8 cellular contexts compared by ENCODE assay signal in the genomic region with DNA sequence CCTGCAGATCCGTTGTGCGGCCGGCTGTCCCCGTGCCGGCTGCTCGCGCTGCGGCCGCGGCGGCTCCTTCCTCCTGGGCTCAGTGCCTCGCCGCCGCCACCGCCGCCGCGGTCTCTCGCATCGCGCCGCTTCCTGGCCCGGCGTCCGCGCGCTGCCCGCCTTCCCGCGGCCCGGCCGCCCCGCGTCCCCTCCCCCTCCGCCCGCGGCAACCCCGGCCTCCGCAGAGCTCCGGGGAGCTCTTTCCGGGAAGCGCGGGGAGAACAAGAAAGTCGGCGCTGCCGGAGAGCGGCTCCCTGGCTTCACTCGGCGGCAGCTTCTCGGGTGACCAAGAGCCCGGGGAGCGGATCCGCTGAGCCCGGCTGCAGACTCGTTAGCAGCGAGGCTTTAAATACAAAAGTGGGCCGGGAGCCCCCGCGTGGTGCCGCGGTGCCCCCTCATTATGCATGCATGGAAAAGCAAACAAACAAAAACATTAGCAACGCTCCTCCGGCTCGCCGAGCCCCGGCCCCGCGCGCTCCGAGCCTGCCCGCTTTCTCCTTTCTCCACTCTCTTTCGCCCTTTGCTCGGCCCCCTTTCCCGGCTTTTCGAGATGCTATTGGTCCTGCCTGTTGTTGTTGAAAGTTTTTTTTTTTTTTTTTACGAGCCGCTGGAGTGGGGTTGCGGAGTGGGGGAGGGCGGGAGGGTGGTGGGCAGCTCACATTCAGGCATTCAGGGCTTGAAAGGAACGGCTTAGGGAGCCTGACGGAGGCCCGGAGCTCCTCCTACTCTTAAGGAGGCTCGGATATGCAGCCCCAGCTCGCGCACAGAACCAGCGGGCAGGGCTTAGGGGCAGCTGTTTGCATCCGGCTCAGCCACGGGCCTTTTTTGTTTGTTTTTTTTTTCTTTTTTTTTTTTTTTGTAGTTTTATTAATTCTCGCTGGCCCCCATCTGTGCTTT. TPM values are rescaled to one million over a fixed set of nuclear protein-coding genes. Genes with fewer than 3 reads are reported as not detected.
DNase-seq lines count a peak whose midpoint lies in the region; ATAC-seq and FAIRE-seq lines count a peak whose summit lies in the region.

A gene with protein sequence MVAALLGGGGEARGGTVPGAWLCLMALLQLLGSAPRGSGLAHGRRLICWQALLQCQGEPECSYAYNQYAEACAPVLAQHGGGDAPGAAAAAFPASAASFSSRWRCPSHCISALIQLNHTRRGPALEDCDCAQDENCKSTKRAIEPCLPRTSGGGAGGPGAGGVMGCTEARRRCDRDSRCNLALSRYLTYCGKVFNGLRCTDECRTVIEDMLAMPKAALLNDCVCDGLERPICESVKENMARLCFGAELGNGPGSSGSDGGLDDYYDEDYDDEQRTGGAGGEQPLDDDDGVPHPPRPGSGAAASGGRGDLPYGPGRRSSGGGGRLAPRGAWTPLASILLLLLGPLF (minus strand): TSS at position 361 of the 936 bp plus-strand sequence. CDS start 727 bp downstream, outside the sequence.

- peak within 1 kb of the TSS; percentile 79 to 95 (median 86) for H3K4me3 Mint-ChIP-seq in naive thymus-derived CD8-positive, alpha-beta T cell
- peak within 1 kb of the TSS; percentile 83 for H3K4me3 Mint-ChIP-seq in stimulated activated memory B cell treated with anti-CD40 and anti-IgM and Interleukin-4, amounts not matched to agents 10 μg/mL and 1 μg/mL and 100 μg/mL, for 72 hours

- peak; percentile 33 for ATAC-seq in HG03565 (IDR thresholded peaks at IDR 0.05; ENCODE audit: unreplicated experiment)
- peak; percentile 68 to 70 for ATAC-seq in naive thymus-derived CD8-positive, alpha-beta T cell
- ATAC-seq in stimulated activated memory B cell treated with anti-CD40 and anti-IgM and Interleukin-4, amounts not matched to agents 10 μg/mL and 1 μg/mL and 100 μg/mL, for 72 hours, result peak; percentile 85

- H3K27me3 Mint-ChIP-seq in naive thymus-derived CD8-positive, alpha-beta T cell, result peaks cover 10 to 37% (median 25%) of the 10 kb centered on the region in 5 donors
- H3K27me3 Mint-ChIP-seq in stimulated activated memory B cell treated with anti-CD40 and anti-IgM and Interleukin-4, amounts not matched to agents 10 μg/mL and 1 μg/mL and 100 μg/mL, for 72 hours, result peaks cover 12% of the 10 kb centered on the region

- no peaks in the 10 kb centered on the region for H3K36me3 Mint-ChIP-seq in naive thymus-derived CD8-positive, alpha-beta T cell
- H3K36me3 Mint-ChIP-seq in stimulated activated memory B cell treated with anti-CD40 and anti-IgM and Interleukin-4, amounts not matched to agents 10 μg/mL and 1 μg/mL and 100 μg/mL, for 72 hours, result no peaks in the 10 kb centered on the region

- DNase-seq in AG20443 (ENCODE audit: low spot score), result peak; percentile 94
- peak; percentile 44 for DNase-seq in GM19239 (ENCODE audit: insufficient read length, low spot score)
- DNase-seq in RCC 7860 (ENCODE audit: low spot score), result peak; percentile 53
- DNase-seq in activated effector memory CD4-positive, alpha-beta T cell treated with Interleukin-2 at 50 U/mL for 16 hours, result peak; percentile 53
- DNase-seq in fibroblast of peridontal ligament (ENCODE audit: extremely low read depth), result peak; percentile 97
- DNase-seq in naive thymus-derived CD8-positive, alpha-beta T cell, result peak; percentile 34 to 81 (median 54)

- H3K4me1 Mint-ChIP-seq in naive thymus-derived CD8-positive, alpha-beta T cell, result peaks cover 9 to 17% (median 11%) of the 10 kb centered on the region in 4 donors
- peaks cover 22% of the 10 kb centered on the region for H3K4me1 Mint-ChIP-seq in stimulated activated memory B cell treated with anti-CD40 and anti-IgM and Interleukin-4, amounts not matched to agents 10 μg/mL and 1 μg/mL and 100 μg/mL, for 72 hours

- FAIRE-seq in GM19239 (lab: Jason Lieb, UNC) (no peak), RCC 7860 (lab: Jason Lieb, UNC) (no peak)

- POLR2A ChIA-PET in naive thymus-derived CD8-positive, alpha-beta T cell (lab: Charles Lee), result no interaction called here

- peak within 1 kb of the TSS in 8 of 10 donors; percentile 18 to 87 (median 40) for H3K27ac Mint-ChIP-seq in naive thymus-derived CD8-positive, alpha-beta T cell
- no peak within 1 kb of the TSS for H3K27ac Mint-ChIP-seq in stimulated activated memory B cell treated with anti-CD40 and anti-IgM and Interleukin-4, amounts not matched to agents 10 μg/mL and 1 μg/mL and 100 μg/mL, for 72 hours

- H3K9me3 Mint-ChIP-seq in naive thymus-derived CD8-positive, alpha-beta T cell, result no peaks in the 10 kb centered on the region
- peaks cover under 1% of the 10 kb centered on the region for H3K9me3 Mint-ChIP-seq in stimulated activated memory B cell treated with anti-CD40 and anti-IgM and Interleukin-4, amounts not matched to agents 10 μg/mL and 1 μg/mL and 100 μg/mL, for 72 hours

RNA-seq across cellular contexts. Expression of the gene that starts here (rescaled TPM):
- under 1 TPM; 0.29 to 0.91 TPM for total RNA-seq in naive thymus-derived CD8-positive, alpha-beta T cell
- polyA plus RNA-seq in naive thymus-derived CD8-positive, alpha-beta T cell, result under 1 TPM in 2 of 3 donors, not detected in 1; 0.08 to 0.22 TPM

Comparison
In these comparisons a context has a peak if more than half of its experiments do, and no peak if none do; other contexts are left out.
1. Peak in every context shown above with its lines: DNase-seq and ATAC-seq.
2. Peak in DNase-seq and ATAC-seq in naive thymus-derived CD8-positive, alpha-beta T cell; RNA of the gene not detected or under 1 TPM.
3. DNase-seq: peak in every context shown above with its lines; median percentile 97 in fibroblast of peridontal ligament; 94 in AG20443; 54 in naive thymus-derived CD8-positive, alpha-beta T cell; 53 in RCC 7860; 53 in activated effector memory CD4-positive, alpha-beta T cell treated with Interleukin-2 at 50 U/mL for 16 hours; 44 in GM19239.
4. ATAC-seq: peak in every context shown above with its lines; median percentile 85 in stimulated activated memory B cell treated with anti-CD40 and anti-IgM and Interleukin-4, amounts not matched to agents 10 μg/mL and 1 μg/mL and 100 μg/mL, for 72 hours; 69 in naive thymus-derived CD8-positive, alpha-beta T cell; 33 in HG03565.